In genomic region chr2:142741764-142742269, GRCh38 we compare ENCODE assay signal across 13 cellular contexts.
A peak's percentile ranks its signal among the peaks of the same experiment; 100 is the strongest.
DNase-seq lines count a peak whose midpoint lies in the region; ATAC-seq, FAIRE-seq and TF ChIP-seq lines count a peak whose summit lies in the region.
"Had no signal": no experiment of that assay in that cellular context is flagged by ENCODE, and none has a peak within 500 bp of the region (broad histone marks: within the 10 kb centered on the region; RNA-seq: fewer than 3 reads in every experiment).

No MANE protein-coding gene starts in this region.

- H3K9me3 Mint-ChIP-seq in astrocyte (ENCODE audit: unreplicated experiment), result no peaks in the 10 kb centered on the region

- H3K27ac Mint-ChIP-seq in astrocyte (ENCODE audit: unreplicated experiment), result peak overlapping the region; percentile 43

- H3K27ac ChIP-seq in astrocyte (ENCODE audit: low read depth, low read length) (peak overlapping the region; percentile 74), SK-N-SH (ENCODE audit: low read depth in 2 of 2, low read length in 1 of 2) (no peak overlapping the region), stomach (no peak overlapping the region)
- H3K27ac ChIP-seq: BLaER1 treated with 17β-estradiol and CSF1 and Interleukin-3, amounts not matched to agents 10 nM and 100 nM; coronary artery had no signal

- H3K9me3 ChIP-seq in astrocyte (ENCODE audit: insufficient read depth, low read depth, low read length), result no peaks in the 10 kb centered on the region
- no peaks in the 10 kb centered on the region for H3K9me3 ChIP-seq in SK-N-SH
- peaks cover 0 to 5% (median 2%) of the 10 kb centered on the region in 4 donors for H3K9me3 ChIP-seq in stomach

- H3K36me3 ChIP-seq in astrocyte (ENCODE audit: insufficient read depth, low read length), result no peaks in the 10 kb centered on the region
- H3K36me3 ChIP-seq in SK-N-SH (replicated peaks in 1 of 2; ENCODE audit: control insufficient read depth in 1 of 2, insufficient read depth in 2 of 2, low read length in 1 of 2), result no peaks in the 10 kb centered on the region
- H3K36me3 ChIP-seq in stomach, result no peaks in the 10 kb centered on the region
- H3K36me3 ChIP-seq: BLaER1 treated with 17β-estradiol and CSF1 and Interleukin-3, amounts not matched to agents 10 nM and 100 nM had no signal

- TF ChIP-seq EP300 in SK-N-SH (IDR thresholded peaks at IDR 0.05; ENCODE audit: borderline replicate concordance in 1 of 2, low read depth in 1 of 2, low read length in 1 of 2) (no peak), stomach (IDR thresholded peaks at IDR 0.05) (no peak)

- 46% methylated on average over 2 of the region's 2 CpGs for WGBS in SK-N-SH (ENCODE audit: low lambda C conversion rate)
- 69 to 90% (median 90%) methylated on average over 2 of the region's 2 CpGs for WGBS in stomach, 5 donors

- POLR2A ChIA-PET in SK-N-SH (lab: Yijun Ruan, JAX), result no interaction called here

- H3K27me3 ChIP-seq in astrocyte (ENCODE audit: insufficient read depth, low read length), result no peaks in the 10 kb centered on the region
- no peaks in the 10 kb centered on the region for H3K27me3 ChIP-seq in SK-N-SH (ENCODE audit: insufficient read depth)
- no peaks in the 10 kb centered on the region for H3K27me3 ChIP-seq in stomach
- H3K27me3 ChIP-seq: BLaER1 treated with 17β-estradiol and CSF1 and Interleukin-3, amounts not matched to agents 10 nM and 100 nM had no signal

- peak; percentile 70 for ATAC-seq in GM19463 (IDR thresholded peaks at IDR 0.05; ENCODE audit: unreplicated experiment)
- peak; percentile 68 for ATAC-seq in HG02981 (IDR thresholded peaks at IDR 0.05; ENCODE audit: unreplicated experiment)

- H3K9me2 ChIP-seq in SK-N-SH, result no peaks in the 10 kb centered on the region

- no peak overlapping the region for H3K4me3 ChIP-seq in astrocyte (ENCODE audit: insufficient read depth, low read depth, low read length)
- H3K4me3 ChIP-seq in SK-N-SH (ENCODE audit: low read depth in 2 of 2, low read length in 1 of 2), result no peak overlapping the region
- H3K4me3 ChIP-seq in stomach, result no peak overlapping the region
- H3K4me3 ChIP-seq: BLaER1 treated with 17β-estradiol and CSF1 and Interleukin-3, amounts not matched to agents 10 nM and 100 nM; coronary artery; lung had no signal

- no peaks in the 10 kb centered on the region for H3F3A ChIP-seq in SK-N-SH (replicated peaks; ENCODE audit: insufficient read depth)

- no peak for DNase-seq in GM18507 (ENCODE audit: extremely low spot score, insufficient read length, low read depth)
- no peak for DNase-seq in astrocyte (ENCODE audit: low read depth)
- DNase-seq in CD1c-positive myeloid dendritic cell (ENCODE audit: extremely low spot score), result no peak
- no peak for DNase-seq in mucosa of gallbladder (ENCODE audit: low spot score)
- DNase-seq in SK-N-SH, result no peak
- DNase-seq in stomach, result no peak
- DNase-seq: MM.1S, NCI-H2107 had no signal

- H3K4me1 Mint-ChIP-seq in astrocyte (ENCODE audit: low read depth, unreplicated experiment), result peaks cover 10% of the 10 kb centered on the region

- TF ChIP-seq RAD21 in SK-N-SH (IDR thresholded peaks at IDR 0.05; ENCODE audit: low read length), result no peak

- CTCF ChIA-PET in SK-N-SH (lab: Yijun Ruan, JAX), result interaction anchor here (0.9 kb wide), 1 partner anchor 114 kb away, joined by 3 read pairs; no protein-coding TSS in a partner anchor

- FAIRE-seq in GM18507 (lab: Jason Lieb, UNC) (peak; percentile 18), astrocyte (lab: Jason Lieb, UNC) (no peak)

- no peak overlapping the region for H3K4me3 Mint-ChIP-seq in astrocyte (ENCODE audit: unreplicated experiment)

- intact Hi-C loops in stomach (cut with DNase I; ENCODE audit: low total_unique reads), result no loop called here

- H2AFZ ChIP-seq in astrocyte (ENCODE audit: low read depth, low read length) (no peak overlapping the region), SK-N-SH (ENCODE audit: low read depth) (no peak overlapping the region)

- H3K79me2 ChIP-seq in astrocyte (ENCODE audit: insufficient read depth, low read length) (no peaks in the 10 kb centered on the region), SK-N-SH (ENCODE audit: insufficient read depth) (no peaks in the 10 kb centered on the region)

- no peak for TF ChIP-seq POLR2A in stomach (IDR thresholded peaks at IDR 0.05)

- no peaks in the 10 kb centered on the region for H3K36me3 Mint-ChIP-seq in astrocyte (ENCODE audit: low read depth, unreplicated experiment)

- H4K20me1 ChIP-seq in astrocyte (ENCODE audit: insufficient read depth, low read length), result no peaks in the 10 kb centered on the region
- H4K20me1 ChIP-seq in SK-N-SH (ENCODE audit: insufficient read depth), result no peaks in the 10 kb centered on the region
- H4K20me1 ChIP-seq: BLaER1 treated with 17β-estradiol and CSF1 and Interleukin-3, amounts not matched to agents 10 nM and 100 nM had no signal

- no peaks in the 10 kb centered on the region for H3K27me3 Mint-ChIP-seq in astrocyte (ENCODE audit: low read depth, unreplicated experiment)

- peaks cover 10% of the 10 kb centered on the region for H3K4me1 ChIP-seq in astrocyte (ENCODE audit: insufficient read depth, low read length)
- H3K4me1 ChIP-seq in SK-N-SH (ENCODE audit: control insufficient read depth in 1 of 2, insufficient read depth in 2 of 2, low read depth in 1 of 2, low read length in 1 of 2), result no peaks in the 10 kb centered on the region
- H3K4me1 ChIP-seq in stomach, result no peaks in the 10 kb centered on the region
- H3K4me1 ChIP-seq: BLaER1 treated with 17β-estradiol and CSF1 and Interleukin-3, amounts not matched to agents 10 nM and 100 nM had no signal

- H3K4me2 ChIP-seq in astrocyte (ENCODE audit: low read length) (peak overlapping the region; percentile 44), SK-N-SH (no peak overlapping the region)
- H3K4me2 ChIP-seq: BLaER1 treated with 17β-estradiol and CSF1 and Interleukin-3, amounts not matched to agents 10 nM and 100 nM had no signal

- no peak for TF ChIP-seq CTCF in astrocyte (IDR thresholded peaks at IDR 0.05; ENCODE audit: insufficient read depth, low read depth, low read length)
- no peak for TF ChIP-seq CTCF in SK-N-SH (IDR thresholded peaks at IDR 0.05)
- no peak for TF ChIP-seq CTCF in stomach (IDR thresholded peaks at IDR 0.05)

- H3K9ac ChIP-seq in astrocyte (ENCODE audit: low read length) (peak overlapping the region; percentile 65), SK-N-SH (no peak overlapping the region)
- H3K9ac ChIP-seq: BLaER1 treated with 17β-estradiol and CSF1 and Interleukin-3, amounts not matched to agents 10 nM and 100 nM had no signal

TF ChIP-seq in SK-N-SH, 30 proteins besides CTCF, POLR2A, EP300 and RAD21:
- TF ChIP-seq TAF1 (IDR thresholded peaks at IDR 0.05; ENCODE audit: borderline replicate concordance, low read depth, low read length), result no peak
- TF ChIP-seq, protein P1, sequence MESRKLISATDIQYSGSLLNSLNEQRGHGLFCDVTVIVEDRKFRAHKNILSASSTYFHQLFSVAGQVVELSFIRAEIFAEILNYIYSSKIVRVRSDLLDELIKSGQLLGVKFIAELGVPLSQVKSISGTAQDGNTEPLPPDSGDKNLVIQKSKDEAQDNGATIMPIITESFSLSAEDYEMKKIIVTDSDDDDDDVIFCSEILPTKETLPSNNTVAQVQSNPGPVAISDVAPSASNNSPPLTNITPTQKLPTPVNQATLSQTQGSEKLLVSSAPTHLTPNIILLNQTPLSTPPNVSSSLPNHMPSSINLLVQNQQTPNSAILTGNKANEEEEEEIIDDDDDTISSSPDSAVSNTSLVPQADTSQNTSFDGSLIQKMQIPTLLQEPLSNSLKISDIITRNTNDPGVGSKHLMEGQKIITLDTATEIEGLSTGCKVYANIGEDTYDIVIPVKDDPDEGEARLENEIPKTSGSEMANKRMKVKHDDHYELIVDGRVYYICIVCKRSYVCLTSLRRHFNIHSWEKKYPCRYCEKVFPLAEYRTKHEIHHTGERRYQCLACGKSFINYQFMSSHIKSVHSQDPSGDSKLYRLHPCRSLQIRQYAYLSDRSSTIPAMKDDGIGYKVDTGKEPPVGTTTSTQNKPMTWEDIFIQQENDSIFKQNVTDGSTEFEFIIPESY (IDR thresholded peaks at IDR 0.05; ENCODE audit: borderline replicate concordance, low read depth), result no peak
